In genomic region chr3:101778385-101779046, GRCh38 we compare ENCODE assay signal across 8 cellular contexts. TPM values are rescaled to one million over a fixed set of nuclear protein-coding genes. Genes with fewer than 3 reads are reported as not detected.
A peak's percentile ranks its signal among the peaks of the same experiment; 100 is the strongest.
DNase-seq lines count a peak whose midpoint lies in the region; ATAC-seq and TF ChIP-seq lines count a peak whose summit lies in the region.

No MANE protein-coding gene starts in this region.

- intact Hi-C loops in head of caudate nucleus (cut with DNase I), result no loop called here

- no peaks in the 10 kb centered on the region for H3K9me2 ChIP-seq in Karpas-422 (replicated peaks; ENCODE audit: insufficient read depth, low read length)

- peaks cover 3% of the 10 kb centered on the region for H3K36me3 Mint-ChIP-seq in natural killer cell treated with Interleukin-12 subunit alpha and Interleukin-12 subunit beta and Interleukin-15 and Interleukin-18, amount 100 ng/mL, for 72 hours

- H3K27ac Mint-ChIP-seq in natural killer cell treated with Interleukin-12 subunit alpha and Interleukin-12 subunit beta and Interleukin-15 and Interleukin-18, amount 100 ng/mL, for 72 hours, result peak overlapping the region; percentile 83 to 91

- peaks cover 2% of the 10 kb centered on the region; the same call in 1 of the 2 replicates for H4K20me1 ChIP-seq in Karpas-422 (ENCODE audit: insufficient read depth, low read depth, low read length)

- H3K9me3 Mint-ChIP-seq in natural killer cell treated with Interleukin-12 subunit alpha and Interleukin-12 subunit beta and Interleukin-15 and Interleukin-18, amount 100 ng/mL, for 72 hours, result no peaks in the 10 kb centered on the region

- peak overlapping the region; percentile 84 for H3K9ac ChIP-seq in Karpas-422 (ENCODE audit: low read length)

- DNase-seq in Karpas-422 (peak; percentile 48), coronary artery (ENCODE audit: low spot score) (no peak), anterior cingulate cortex (lab: John Stamatoyannopoulos, UW) (no peak), COR-L47 (lab: John Stamatoyannopoulos, UW) (no peak), head of caudate nucleus (no peak), NCI-H2227 treated with DMSO at 0.1 percent for 48 hours (lab: John Stamatoyannopoulos, UW) (no peak)
- no peak for DNase-seq in natural killer cell treated with Interleukin-12 subunit alpha and Interleukin-12 subunit beta and Interleukin-15 and Interleukin-18, amount 100 ng/mL, for 72 hours (ENCODE audit: low spot score)

- 0 out of 2 replicates have a peak, but pooled peaks cover 3% of the 10 kb centered on the region for H3K36me3 ChIP-seq in Karpas-422 (ENCODE audit: insufficient read depth, low read length)

- H3K27me3 Mint-ChIP-seq in natural killer cell treated with Interleukin-12 subunit alpha and Interleukin-12 subunit beta and Interleukin-15 and Interleukin-18, amount 100 ng/mL, for 72 hours, result no peaks in the 10 kb centered on the region

- H3K4me3 ChIP-seq in Karpas-422 (ENCODE audit: low read length), result peak overlapping the region; percentile 99
- H3K4me3 ChIP-seq in coronary artery, result peak overlapping the region; percentile 84

- H3K4me1 ChIP-seq in Karpas-422 (ENCODE audit: low read length), result peaks cover 37% of the 10 kb centered on the region

- H3K4me2 ChIP-seq in Karpas-422 (ENCODE audit: low read depth, low read length, poor library complexity, severe bottlenecking), result peak overlapping the region; percentile 91

- H3K4me1 Mint-ChIP-seq in natural killer cell treated with Interleukin-12 subunit alpha and Interleukin-12 subunit beta and Interleukin-15 and Interleukin-18, amount 100 ng/mL, for 72 hours (ENCODE audit: low read depth in 2 of 2), result peaks cover 13 to 27% of the 10 kb centered on the region in 2 donors

- peaks cover 34% of the 10 kb centered on the region for H3K79me2 ChIP-seq in Karpas-422 (ENCODE audit: low read length)

- H3K27me3 ChIP-seq in Karpas-422 (ENCODE audit: low read length), result no peaks in the 10 kb centered on the region

- no peak for ATAC-seq in natural killer cell treated with Interleukin-12 subunit alpha and Interleukin-12 subunit beta and Interleukin-15 and Interleukin-18, amount 100 ng/mL, for 72 hours

- H3K9me3 ChIP-seq in Karpas-422 (ENCODE audit: low read length), result no peaks in the 10 kb centered on the region

- peak overlapping the region; percentile 94 for H2AFZ ChIP-seq in Karpas-422 (ENCODE audit: low read length)

- TF ChIP-seq CTCF in C4-2B (conservative IDR thresholded peaks at IDR 0.05) (no peak), coronary artery (IDR thresholded peaks at IDR 0.05) (no peak)

- H3K27ac ChIP-seq in C4-2B, result peak overlapping the region; percentile 87
- peak overlapping the region; percentile 25 for H3K27ac ChIP-seq in Karpas-422 (ENCODE audit: low read length)
- peak overlapping the region; percentile 73 to 91 for H3K27ac ChIP-seq in coronary artery

- peak overlapping the region; percentile 95 for H3K4me3 Mint-ChIP-seq in natural killer cell treated with Interleukin-12 subunit alpha and Interleukin-12 subunit beta and Interleukin-15 and Interleukin-18, amount 100 ng/mL, for 72 hours

RNA-seq across cellular contexts. Expression of gene NXPE3, which starts 0.5 kb away (rescaled TPM):
- total RNA-seq in Karpas-422 (2014; rRNA removed; shearing (Covaris generic); ENCODE audit: low replicate concordance), result 18.6 and 20.2 TPM in 2 replicates
- 10 to 100 TPM; 14.9 to 20.6 TPM for total RNA-seq in natural killer cell treated with Interleukin-12 subunit alpha and Interleukin-12 subunit beta and Interleukin-15 and Interleukin-18, amount 100 ng/mL, for 72 hours

RNA-seq across cellular contexts. Expression of gene CEP97, which starts 54.1 kb away (rescaled TPM):
- total RNA-seq in Karpas-422 (2014; rRNA removed; shearing (Covaris generic); ENCODE audit: low replicate concordance), result 15.0 and 21.7 TPM in 2 replicates
- 10 to 100 TPM; 16.4 to 25.6 TPM for total RNA-seq in natural killer cell treated with Interleukin-12 subunit alpha and Interleukin-12 subunit beta and Interleukin-15 and Interleukin-18, amount 100 ng/mL, for 72 hours

Comparison
In these comparisons a context has a peak if more than half of its experiments do, and no peak if none do; other contexts are left out.
1. H3K27ac ChIP-seq: peak in every context shown above with its lines; median percentile 87 in C4-2B; 82 in coronary artery; 25 in Karpas-422.